26 cellular contexts compared by ENCODE assay signal in genomic region chr1:71295340-71295739, GRCh38.
A peak's percentile ranks its signal among the peaks of the same experiment; 100 is the strongest.
DNase-seq lines count a peak whose midpoint lies in the region; ATAC-seq and TF ChIP-seq lines count a peak whose summit lies in the region.
"Had no signal": no experiment of that assay in that cellular context is flagged by ENCODE, and none has a peak within 500 bp of the region (broad histone marks: within the 10 kb centered on the region; RNA-seq: fewer than 3 reads in every experiment).

No MANE protein-coding gene starts in this region.

- no peak overlapping the region for H3K4me3 ChIP-seq in WERI-Rb-1 (ENCODE audit: low read depth, low read length)
- no peak overlapping the region for H3K4me3 ChIP-seq in aorta (ENCODE audit: low read length in 2 of 2)

- H3K27me3 ChIP-seq in WERI-Rb-1 (ENCODE audit: insufficient read depth, low read depth, severe bottlenecking) (no peaks in the 10 kb centered on the region), aorta (ENCODE audit: control insufficient read depth in 1 of 2, insufficient read depth in 2 of 2, low read length in 1 of 2) (no peaks in the 10 kb centered on the region), foreskin keratinocyte (no peaks in the 10 kb centered on the region)
- H3K27me3 ChIP-seq: BE2C had no signal

- intact Hi-C loops in aorta (cut with DNase I) = no loop called here

- 88 to 91% methylated on average over 3 of the region's 3 CpGs for WGBS in aorta, 2 donors

- no peaks in the 10 kb centered on the region for H3K9me3 ChIP-seq in WERI-Rb-1 (ENCODE audit: severe bottlenecking)
- no peaks in the 10 kb centered on the region for H3K9me3 ChIP-seq in aorta (ENCODE audit: control insufficient read depth, low read length)
- H3K9me3 ChIP-seq: BE2C had no signal

- H3K36me3 ChIP-seq in WERI-Rb-1 = no peaks in the 10 kb centered on the region
- no peaks in the 10 kb centered on the region for H3K36me3 ChIP-seq in aorta (ENCODE audit: control insufficient read depth in 1 of 2, insufficient read depth in 2 of 2, low read length in 1 of 2)
- H3K36me3 ChIP-seq: BE2C had no signal

- no peaks in the 10 kb centered on the region for H3K4me1 ChIP-seq in aorta (ENCODE audit: control insufficient read depth in 1 of 2, insufficient read depth in 2 of 2, low read length in 2 of 2)
- no peaks in the 10 kb centered on the region for H3K4me1 ChIP-seq in foreskin keratinocyte
- H3K4me1 ChIP-seq: BE2C had no signal

- H3K27ac ChIP-seq in WERI-Rb-1 (no peak overlapping the region), aorta (ENCODE audit: low read depth in 1 of 2, low read length in 2 of 2) (no peak overlapping the region), foreskin keratinocyte (no peak overlapping the region)

- ATAC-seq in aorta (ENCODE audit: low FRiP score) (peak; percentile 43), foreskin keratinocyte (no peak)
- ATAC-seq: HepG2, PC-3, SK-N-SH treated with all-trans-retinoic acid at 6 μM for 48 hours had no signal

- no peak for TF ChIP-seq CTCF in WERI-Rb-1 (IDR thresholded peaks at IDR 0.05; ENCODE audit: low read depth, low read length)
- TF ChIP-seq CTCF in foreskin keratinocyte (conservative IDR thresholded peaks at IDR 0.05) = no peak

- DNase-seq in GM04504 (ENCODE audit: low read depth) (peak; percentile 38), WERI-Rb-1 (peak; percentile 12), islet precursor cell (peak; percentile 66), aorta (no peak), foreskin keratinocyte (no peak)
- DNase-seq in stimulated activated CD4-positive, alpha-beta T cell treated with anti-CD3 and anti-CD28 coated beads, Interleukin-2, amount 100 ng/mL, for 48 hours = no peak
- no peak for DNase-seq in activated naive CD4-positive, alpha-beta T cell treated with anti-CD3 and anti-CD28 coated beads, Interleukin-2, amount 50 U/mL, for 16 hours
- DNase-seq: BE2C; CD8-positive, alpha-beta memory T cell; DMS 273 treated with DMSO at 0.1 percent for 48 hours; DMS79; EL; GF-D8; H9; Karpas-422; MV-4-11; NCI-H1105; NCI-H1436 treated with DMSO at 0.1 percent for 48 hours; NCI-H187 treated with DMSO at 0.1 percent for 48 hours; NCI-H2171 treated with DMSO at 0.1 percent for 48 hours; NCI-H524; NCI-H774; NK-92 treated with Interleukin-12 subunit alpha and Interleukin-12 subunit beta, amount 100 ng/mL, for 24 hours; PC-3 had no signal

Comparison
In these comparisons a context has a peak if more than half of its experiments do, and no peak if none do; other contexts are left out.
1. DNase-seq: peak in GM04504 (single experiment), WERI-Rb-1 (single experiment) and islet precursor cell (single experiment); none in aorta (0 of 2), stimulated activated CD4-positive, alpha-beta T cell treated with anti-CD3 and anti-CD28 coated beads, Interleukin-2, amount 100 ng/mL, for 48 hours (0 of 2), foreskin keratinocyte (0 of 2) and activated naive CD4-positive, alpha-beta T cell treated with anti-CD3 and anti-CD28 coated beads, Interleukin-2, amount 50 U/mL, for 16 hours (single experiment).